ENCODE assay signal across 1 cellular context in genomic region chr17:17944743-17945142, GRCh38.
TF ChIP-seq lines count a peak whose summit lies in the region.

No MANE protein-coding gene starts in this region.

TF ChIP-seq in HepG2, 621 proteins besides CTCF, POLR2A, EP300 and RAD21:
- no peak for TF ChIP-seq ZNF264 (CRISPR knock-in tag; IDR thresholded peaks at IDR 0.05)
- no peak for TF ChIP-seq FOXA3 (CRISPR knock-in tag; IDR thresholded peaks at IDR 0.05)
- no peak for TF ChIP-seq RELA (CRISPR knock-in tag; IDR thresholded peaks at IDR 0.05)
- TF ChIP-seq MTF1 (CRISPR knock-in tag; IDR thresholded peaks at IDR 0.05), result no peak
- no peak for TF ChIP-seq NKX3-1 (CRISPR knock-in tag; IDR thresholded peaks at IDR 0.05)
- TF ChIP-seq GMEB2 (CRISPR knock-in tag; IDR thresholded peaks at IDR 0.05; ENCODE audit: low read depth), result no peak
- 0 out of 2 replicates have a peak, but pooled peaks have one; percentile 44 for TF ChIP-seq FOXO4 (CRISPR knock-in tag; conservative IDR thresholded peaks at IDR 0.05)
